Comparison of ENCODE assay signal across 1 cellular context in genomic region chr4:106875340-106875739, GRCh38.
TF ChIP-seq lines count a peak whose summit lies in the region.

No MANE protein-coding gene starts in this region.

TF ChIP-seq in H1, 55 proteins besides CTCF, POLR2A, EP300 and RAD21 (continued from another document):
- TF ChIP-seq BACH1 (IDR thresholded peaks at IDR 0.05; ENCODE audit: low read length) (no peak), EZH2 (IDR thresholded peaks at IDR 0.05; ENCODE audit: low read depth, low read length, severe bottlenecking) (no peak)
